1 cellular context compared by ENCODE assay signal in the genomic region with DNA sequence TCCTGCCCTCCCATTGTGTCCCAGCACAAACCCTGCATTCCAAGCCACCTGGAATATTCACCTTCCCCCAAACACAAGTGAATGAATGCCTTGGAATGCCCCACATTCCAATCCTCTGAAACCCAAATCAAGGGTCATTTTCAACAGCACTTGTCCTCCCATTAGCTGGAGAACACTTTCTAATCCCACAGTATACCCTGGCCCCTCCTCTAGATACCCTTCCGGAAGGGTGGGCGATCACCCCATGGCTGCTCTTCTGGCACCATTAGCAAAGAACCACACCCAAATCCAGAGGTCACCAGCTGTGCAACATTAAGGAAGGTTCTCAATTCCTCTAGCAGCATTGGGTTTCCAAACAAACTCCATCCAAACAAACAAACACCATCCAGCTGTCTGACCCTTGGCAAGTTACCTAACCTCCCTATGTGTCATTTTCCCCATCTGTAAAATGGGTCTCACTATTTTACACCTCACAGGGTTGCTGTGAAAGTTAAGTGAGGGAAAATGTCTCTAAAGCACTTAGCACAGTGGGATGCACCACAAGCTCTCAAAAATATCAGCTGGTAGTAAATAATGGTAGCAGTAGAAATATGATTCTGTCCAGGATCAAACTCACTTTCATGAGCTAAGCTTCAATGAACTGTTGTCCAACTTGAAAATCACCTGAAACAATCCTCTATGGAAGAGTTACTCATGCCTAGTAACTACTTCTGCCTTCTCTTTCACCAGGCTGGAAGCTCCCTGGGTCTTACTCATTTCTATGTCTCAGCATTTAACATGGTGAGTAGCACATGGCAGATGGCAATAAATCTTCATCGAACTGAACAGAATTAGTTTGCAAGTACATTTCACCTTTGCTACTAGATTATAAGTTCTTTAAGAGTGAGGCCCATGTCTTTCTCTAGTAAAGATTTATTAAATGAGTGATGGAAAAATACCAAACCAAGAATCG.
TF ChIP-seq lines count a peak whose summit lies in the region.

No MANE protein-coding gene starts in this region.

TF ChIP-seq in endothelial cell of umbilical vein, 7 proteins besides CTCF, POLR2A, EP300 and RAD21:
- TF ChIP-seq MYC (IDR thresholded peaks at IDR 0.05; ENCODE audit: low read depth, low read length) (no peak), EZH2 (IDR thresholded peaks at IDR 0.05; ENCODE audit: borderline replicate concordance, low read depth, low read length, severe bottlenecking) (no peak), POLR2AphosphoS5 (IDR thresholded peaks at IDR 0.05; ENCODE audit: insufficient read depth, low read depth, low read length) (no peak), GATA2 (IDR thresholded peaks at IDR 0.05; ENCODE audit: insufficient read depth, insufficient read length, low read depth, low read length) (no peak), JUN (IDR thresholded peaks at IDR 0.05; ENCODE audit: borderline replicate concordance, insufficient read depth, insufficient read length, low read depth) (no peak), FOS (IDR thresholded peaks at IDR 0.05; ENCODE audit: borderline replicate concordance, insufficient read depth, low read length) (no peak)
- TF ChIP-seq, protein P1, sequence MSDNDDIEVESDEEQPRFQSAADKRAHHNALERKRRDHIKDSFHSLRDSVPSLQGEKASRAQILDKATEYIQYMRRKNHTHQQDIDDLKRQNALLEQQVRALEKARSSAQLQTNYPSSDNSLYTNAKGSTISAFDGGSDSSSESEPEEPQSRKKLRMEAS (IDR thresholded peaks at IDR 0.05; ENCODE audit: insufficient read depth, insufficient read length) = no peak
